11 cellular contexts compared by ENCODE assay signal in the genomic region with DNA sequence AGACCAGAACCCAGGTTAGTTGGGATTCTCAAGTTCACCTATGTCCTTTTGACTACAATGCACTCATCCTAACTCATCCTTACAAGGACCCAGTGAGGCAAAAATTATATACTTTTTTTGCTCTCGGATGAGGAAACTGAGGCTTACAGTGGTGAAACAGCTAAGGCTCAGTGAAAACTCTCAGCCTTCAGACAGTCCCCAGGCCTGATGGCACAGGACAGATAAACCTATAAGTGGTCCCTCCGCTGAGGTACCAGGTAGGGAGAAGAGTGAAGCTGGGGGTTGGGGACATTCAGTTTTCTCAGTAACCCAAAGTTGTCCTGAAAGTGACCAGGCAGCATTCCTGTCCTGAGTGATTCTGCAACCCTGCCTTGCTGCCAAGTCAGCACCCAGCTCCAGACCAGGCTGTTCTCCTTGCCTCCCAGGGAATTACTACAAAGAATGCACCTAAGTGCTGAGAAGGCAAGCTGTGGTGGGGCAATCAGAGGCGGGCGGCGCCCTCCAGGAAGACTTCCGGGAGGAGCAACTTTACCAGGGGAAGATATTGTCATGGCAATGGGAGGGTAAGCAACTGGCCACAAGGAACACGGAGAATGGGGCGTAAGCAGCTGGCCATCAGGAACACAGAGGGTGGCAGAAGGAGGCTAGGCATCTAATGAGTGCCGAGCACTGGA. TPM values are rescaled to one million over a fixed set of nuclear protein-coding genes. Genes with fewer than 3 reads are reported as not detected.
DNase-seq lines count a peak whose midpoint lies in the region; ATAC-seq and TF ChIP-seq lines count a peak whose summit lies in the region.
"Had no signal": no experiment of that assay in that cellular context is flagged by ENCODE, and none has a peak within 500 bp of the region (broad histone marks: within the 10 kb centered on the region; RNA-seq: fewer than 3 reads in every experiment).

No MANE protein-coding gene starts in this region.

- peaks cover 32% of the 10 kb centered on the region for H3K4me1 Mint-ChIP-seq in nephron

- intact Hi-C loops in esophagus muscularis mucosa (cut with DNase I): no loop called here

- H3K27me3 ChIP-seq in esophagus muscularis mucosa: no peaks in the 10 kb centered on the region

- no peaks in the 10 kb centered on the region for H3K9me3 ChIP-seq in esophagus muscularis mucosa

- TF ChIP-seq POLR2A in esophagus muscularis mucosa (IDR thresholded peaks at IDR 0.05; ENCODE audit: low read depth): no peak

- H3K36me3 Mint-ChIP-seq in nephron (ENCODE audit: low read depth): no peaks in the 10 kb centered on the region

- no peak for ATAC-seq in HG03159 (IDR thresholded peaks at IDR 0.05; ENCODE audit: unreplicated experiment)

- H3K27me3 Mint-ChIP-seq in nephron (ENCODE audit: low read depth): peaks cover 24% of the 10 kb centered on the region

- H3K27ac Mint-ChIP-seq in nephron: peak overlapping the region; percentile 39 to 62 (median 60)

- H3K4me3 ChIP-seq in esophagus muscularis mucosa: peak overlapping the region; percentile 72 to 88 (median 76)

- TF ChIP-seq CTCF in esophagus muscularis mucosa (IDR thresholded peaks at IDR 0.05) (no peak), nephron (IDR thresholded peaks at IDR 0.05; ENCODE audit: unreplicated experiment in 3 of 3) (no peak)

- peaks cover 64 to 85% (median 82%) of the 10 kb centered on the region in 4 donors for H3K4me1 ChIP-seq in esophagus muscularis mucosa

- DNase-seq in AG08396 (ENCODE audit: low spot score): peak; percentile 51
- DNase-seq in M059J (ENCODE audit: low read depth): peak; percentile 47
- DNase-seq in esophagus muscularis mucosa (ENCODE audit: extremely low spot score): no peak
- no peak for DNase-seq in stimulated activated CD4-positive, alpha-beta T cell treated with anti-CD3 and anti-CD28 coated beads, Interleukin-4, amount 100 ng/mL, for 4 hours
- DNase-seq in NCI-H2171 treated with DMSO at 0.1 percent for 48 hours (lab: John Stamatoyannopoulos, UW): no peak
- no peak for DNase-seq in NCI-H2029 (lab: John Stamatoyannopoulos, UW)
- DNase-seq: C1 segment of cervical spinal cord, Kasumi-1 had no signal

- H3K9me3 Mint-ChIP-seq in nephron: no peaks in the 10 kb centered on the region

- no peak for TF ChIP-seq EP300 in esophagus muscularis mucosa (IDR thresholded peaks at IDR 0.05)

- H3K27ac ChIP-seq in esophagus muscularis mucosa (replicated peaks in 1 of 4): peak overlapping the region; percentile 93 to 97 (median 95)

- peak overlapping the region in 1 of 3 experiments; percentile 31 for H3K4me3 Mint-ChIP-seq in nephron

- WGBS in esophagus muscularis mucosa: 54% methylated on average over 6 of the region's 9 CpGs

- peaks cover 10 to 28% (median 24%) of the 10 kb centered on the region in 4 donors for H3K36me3 ChIP-seq in esophagus muscularis mucosa

RNA-seq across cellular contexts. Expression of a gene that starts 4.6 kb away (rescaled TPM):
- total RNA-seq in M059J (2014; rRNA removed; shearing (Covaris generic)): 7.1 and 8.7 TPM in 2 replicates
- 100 to 1,000 TPM; 168 to 299 (median 239) TPM for total RNA-seq in esophagus muscularis mucosa
- total RNA-seq: T-helper 2 cell treated with Interferon-gamma antibody and Interleukin-4, amounts not matched to agents 100 ng/mL and 5 ng/mL, for 36 hours had no signal

RNA-seq across cellular contexts. Expression of a gene that starts 14.6 kb away (rescaled TPM):
- 3.9 and 11.6 TPM in 2 replicates for total RNA-seq in M059J (2014; rRNA removed; shearing (Covaris generic))
- total RNA-seq in esophagus muscularis mucosa: 10 to 100 TPM; 33.6 to 50.3 (median 41.5) TPM

RNA-seq across cellular contexts. Expression of a gene that starts 47.8 kb away (rescaled TPM):
- total RNA-seq in M059J (2014; rRNA removed; shearing (Covaris generic)): not detected in 2 replicates
- under 1 TPM in 2 of 4 donors, not detected in 2; 0.33 to 0.42 TPM for total RNA-seq in esophagus muscularis mucosa
- total RNA-seq: T-helper 2 cell treated with Interferon-gamma antibody and Interleukin-4, amounts not matched to agents 100 ng/mL and 5 ng/mL, for 36 hours had no signal

Comparison
In these comparisons a context has a peak if more than half of its experiments do, and no peak if none do; other contexts are left out.
1. DNase-seq: peak in AG08396 (single experiment) and M059J (single experiment); none in esophagus muscularis mucosa (single experiment), stimulated activated CD4-positive, alpha-beta T cell treated with anti-CD3 and anti-CD28 coated beads, Interleukin-4, amount 100 ng/mL, for 4 hours (0 of 2), NCI-H2171 treated with DMSO at 0.1 percent for 48 hours (single experiment) and NCI-H2029 (single experiment).
2. RNA of a gene that starts 4.6 kb away (total RNA-seq): 168 to 299 TPM in esophagus muscularis mucosa; 7.1 to 8.7 TPM in M059J; every median in the first group is over 10 times any median in the second.